Comparison of ENCODE assay signal across 17 cellular contexts in genomic region chr1:1624443-1625403, GRCh38. TPM values are rescaled to one million over a fixed set of nuclear protein-coding genes. Genes with fewer than 3 reads are reported as not detected.
DNase-seq lines count a peak whose midpoint lies in the region; ATAC-seq and TF ChIP-seq lines count a peak whose summit lies in the region.
"Had no signal": no experiment of that assay in that cellular context is flagged by ENCODE, and none has a peak within 500 bp of the region (broad histone marks: within the 10 kb centered on the region; RNA-seq: fewer than 3 reads in every experiment).

No MANE protein-coding gene starts in this region.

- intact Hi-C loops in A673 (cut with micrococcal nuclease; ENCODE audit: unreplicated experiment) (no loop called here), left ventricle myocardium superior (cut with micrococcal nuclease) (no loop called here)

- no TSS peak for BruUV-seq in A673 (replicated peaks; lab: Mats Ljungman, UMichigan)

- POLR2A ChIA-PET in A673 (lab: Charles Lee; ENCODE audit: low non-redundant PET), result no interaction called here

- CTCF ChIA-PET in A673 (lab: Charles Lee), result no interaction called here

- H3K4me3 ChIP-seq in A673 (ENCODE audit: low read depth, low read length, poor library complexity, severe bottlenecking) (no peak overlapping the region), RWPE2 (ENCODE audit: severe bottlenecking) (no peak overlapping the region)
- H3K4me3 ChIP-seq: prostate gland, testis had no signal

- no peak overlapping the region for H3K27ac ChIP-seq in A673 (ENCODE audit: low read depth, low read length, poor library complexity, severe bottlenecking)
- no peak overlapping the region for H3K27ac ChIP-seq in RWPE2 (ENCODE audit: poor library complexity, severe bottlenecking)
- H3K27ac ChIP-seq: prostate gland, testis had no signal

- no peak for TF ChIP-seq CTCF in A673 (conservative IDR thresholded peaks at IDR 0.05; ENCODE audit: low read depth, low read length)
- TF ChIP-seq CTCF in RWPE2 (IDR thresholded peaks at IDR 0.05; ENCODE audit: poor library complexity, severe bottlenecking), result no peak

- ATAC-seq in RWPE2 (ENCODE audit: low read depth) (no peak), left ventricle myocardium superior (peak; percentile 67)

- H3K27me3 ChIP-seq in A673 (replicated peaks; ENCODE audit: insufficient read depth, low read depth, low read length, poor library complexity) (no peaks in the 10 kb centered on the region), RWPE2 (ENCODE audit: insufficient read depth, poor library complexity, severe bottlenecking) (no peaks in the 10 kb centered on the region)
- H3K27me3 ChIP-seq: testis had no signal

- peak; percentile 65 for DNase-seq in A673 (ENCODE audit: low spot score)
- DNase-seq in COR-L47 (lab: John Stamatoyannopoulos, UW), result peak; percentile 72
- DNase-seq in RWPE2 (ENCODE audit: low spot score), result peak; percentile 62
- DNase-seq in left ventricle myocardium superior, result peak; percentile 87
- DNase-seq in activated CD4-positive, CD25-positive, alpha-beta regulatory T cell treated with anti-CD3 and anti-CD28 coated beads, Interleukin-2, amount 50 U/mL, for 72 hours, result no peak
- no peak for DNase-seq in iPS-NIHi7 (ENCODE audit: extremely low spot score)
- no peak for DNase-seq in islet precursor cell
- DNase-seq in KG1 (lab: John Stamatoyannopoulos, UW), result no peak
- DNase-seq: activated CD4-positive, alpha-beta T cell treated with anti-CD3 and anti-CD28 coated beads for 4 hours; activated effector memory CD4-positive, alpha-beta T cell treated with anti-CD3 and anti-CD28 coated beads, Interleukin-2, amount 50 U/mL, for 16 hours; AML-193; NCI-H1436; NCI-H510A treated with DMSO at 0.1 percent for 48 hours; OCI-M1; testis had no signal

- H3K9me3 ChIP-seq in A673 (ENCODE audit: low read depth, low read length, poor library complexity, severe bottlenecking) (no peaks in the 10 kb centered on the region), RWPE2 (ENCODE audit: severe bottlenecking) (no peaks in the 10 kb centered on the region)
- H3K9me3 ChIP-seq: prostate gland, testis had no signal

- H3K36me3 ChIP-seq in A673 (ENCODE audit: insufficient read depth, low read length, poor library complexity, severe bottlenecking), result no peaks in the 10 kb centered on the region
- no peaks in the 10 kb centered on the region for H3K36me3 ChIP-seq in RWPE2 (ENCODE audit: low read depth)
- H3K36me3 ChIP-seq: prostate gland had no signal

- H3K4me1 ChIP-seq in A673 (ENCODE audit: insufficient read depth, low read length, poor library complexity, severe bottlenecking) (peaks cover 4% of the 10 kb centered on the region), RWPE2 (ENCODE audit: insufficient read depth, poor library complexity, severe bottlenecking) (no peaks in the 10 kb centered on the region)
- H3K4me1 ChIP-seq: prostate gland, testis had no signal

RNA-seq across cellular contexts. Expression of gene MMP23B, which starts 7.2 kb away (rescaled TPM):
- total RNA-seq in A673 (2021) (0.55 and 0.67 TPM in 2 replicates), left ventricle myocardium superior (47.9 TPM)

RNA-seq across cellular contexts. Expression of gene MIB2, which starts 9.4 kb away (rescaled TPM):
- 38.7 and 49.8 TPM in 2 replicates for total RNA-seq in A673 (2021)
- total RNA-seq in left ventricle myocardium superior, result 131 TPM

RNA-seq across cellular contexts. Expression of gene FNDC10, which starts 24.8 kb away (rescaled TPM):
- total RNA-seq in A673 (2021) (1.7 and 2.5 TPM in 2 replicates), left ventricle myocardium superior (3.6 TPM)
- total RNA-seq: HT-29 had no signal

RNA-seq across cellular contexts. Expression of gene CDK11B, which starts 34.1 kb away (rescaled TPM):
- total RNA-seq in A673 (2021), result 38.1 and 39.4 TPM in 2 replicates
- total RNA-seq in left ventricle myocardium superior, result 26.1 TPM

RNA-seq across cellular contexts. Expression of gene SSU72, which starts 50.1 kb away (rescaled TPM):
- total RNA-seq in A673 (2021), result 182 and 193 TPM in 2 replicates
- 118 TPM for total RNA-seq in left ventricle myocardium superior

Comparison
In these comparisons a context has a peak if more than half of its experiments do, and no peak if none do; other contexts are left out.
1. DNase-seq: peak in A673 (single experiment), COR-L47 (single experiment), RWPE2 (single experiment) and left ventricle myocardium superior (single experiment); none in activated CD4-positive, CD25-positive, alpha-beta regulatory T cell treated with anti-CD3 and anti-CD28 coated beads, Interleukin-2, amount 50 U/mL, for 72 hours (single experiment), iPS-NIHi7 (single experiment), islet precursor cell (single experiment) and KG1 (single experiment).
2. RNA of gene MMP23B, which starts 7.2 kb away (total RNA-seq): 47.9 TPM in left ventricle myocardium superior (single experiment); 0.55 to 0.67 TPM in A673; every median in the first group is over 10 times any median in the second.